Comparison of ENCODE assay signal across 19 cellular contexts in the genomic region with DNA sequence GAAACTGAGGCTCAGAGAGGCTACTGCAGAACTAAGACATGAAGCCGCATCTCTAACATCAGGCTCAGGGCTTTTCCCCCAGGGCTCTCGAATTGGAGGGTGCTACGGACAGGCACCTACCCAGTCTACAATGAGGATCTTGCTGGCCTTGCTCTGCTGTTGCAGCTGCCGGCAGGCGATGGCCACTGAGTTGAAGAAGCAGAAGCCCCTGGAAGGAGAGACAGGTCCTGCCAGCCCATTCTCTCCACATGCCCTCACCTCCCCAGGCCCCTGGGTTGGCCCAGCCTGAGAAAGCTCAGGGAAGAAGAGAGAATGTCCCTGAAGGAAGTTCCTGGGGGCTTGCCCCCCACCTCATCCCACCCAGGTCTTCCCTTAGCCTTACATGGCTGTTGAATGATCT.
"Had no signal": no experiment of that assay in that cellular context is flagged by ENCODE, and none has a peak within 500 bp of the region (broad histone marks: within the 10 kb centered on the region; RNA-seq: fewer than 3 reads in every experiment).

No MANE protein-coding gene starts in this region.

- H3K4me1 Mint-ChIP-seq: mesothelial cell of epicardium, T-cell, WTC11 had no signal

- H3K27me3 Mint-ChIP-seq: naive thymus-derived CD8-positive, alpha-beta T cell; T-cell had no signal

- ATAC-seq: foreskin keratinocyte; left lobe of liver; naive thymus-derived CD8-positive, alpha-beta T cell; T-cell; upper lobe of right lung; WTC11 had no signal

- H3K9me3 Mint-ChIP-seq: mesothelial cell of epicardium; naive thymus-derived CD8-positive, alpha-beta T cell; neural progenitor cell; T-cell; WTC11 had no signal

- H3K4me3 Mint-ChIP-seq: mesothelial cell of epicardium; naive thymus-derived CD8-positive, alpha-beta T cell; neural progenitor cell; T-cell; WTC11 had no signal

- DNase-seq: activated CD8-positive, alpha-beta memory T cell treated with anti-CD3 and anti-CD28 coated beads for 24 hours; activated CD8-positive, alpha-beta memory T cell treated with anti-CD3 and anti-CD28 coated beads, Interleukin-2, amount 50 U/mL, for 4 hours; activated gamma-delta T cell; foreskin keratinocyte; kidney; mammary epithelial cell; naive thymus-derived CD8-positive, alpha-beta T cell; sigmoid colon; SJCRH30; stimulated activated CD4-positive, alpha-beta T cell treated with anti-CD3 and anti-CD28 coated beads, Interleukin-15, amount 100 ng/mL, for 24 hours; stimulated activated naive CD4-positive, alpha-beta T cell treated with Interleukin-2 at 50 U/mL for 16 hours; substantia nigra; T-cell; thyroid gland; upper lobe of right lung had no signal

- H3K27ac Mint-ChIP-seq: mesothelial cell of epicardium, neural progenitor cell, WTC11 had no signal
